Comparison of ENCODE assay signal across 2 cellular contexts in the genomic region with DNA sequence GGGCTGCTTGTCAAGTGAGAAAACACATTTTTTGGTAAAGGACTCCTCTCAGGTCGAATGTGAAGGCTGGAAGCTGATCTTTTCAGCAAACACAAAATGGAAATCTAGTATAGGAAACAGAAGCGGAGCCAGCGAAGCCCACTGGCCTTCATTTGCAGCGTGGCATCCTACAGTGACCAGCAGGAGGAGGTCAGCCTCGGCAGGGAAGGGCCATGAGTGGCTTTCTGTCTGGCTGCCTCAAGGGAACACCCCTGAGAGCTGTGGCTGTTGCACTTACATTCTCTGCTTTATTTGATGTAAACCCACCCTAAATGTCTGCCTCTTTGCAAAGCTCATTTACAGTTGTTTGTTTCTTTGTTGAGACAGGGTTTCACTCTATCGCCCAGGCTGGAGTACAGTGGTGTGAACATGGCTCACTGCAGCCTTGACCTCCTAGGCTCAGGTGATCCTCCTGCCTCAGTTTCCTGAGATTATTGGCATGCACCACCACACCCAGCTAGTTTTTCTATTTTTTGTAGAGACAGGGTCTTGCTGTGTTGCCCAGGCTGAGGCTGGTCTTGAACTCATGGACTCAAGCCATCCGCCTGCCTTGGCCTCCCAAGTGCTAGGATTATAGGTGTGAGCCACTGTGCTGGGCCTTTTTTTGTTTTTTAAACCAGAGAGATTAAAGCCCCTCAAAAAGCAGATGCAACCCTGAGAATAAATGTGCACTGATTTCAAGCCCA.
TF ChIP-seq lines count a peak whose summit lies in the region.

No MANE protein-coding gene starts in this region.

TF ChIP-seq in HepG2, 621 proteins besides CTCF, POLR2A, EP300 and RAD21 (continues in another document):
- TF ChIP-seq ZFP90 (CRISPR knock-in tag; IDR thresholded peaks at IDR 0.05; ENCODE audit: borderline replicate concordance) (no peak), RORA (CRISPR knock-in tag; IDR thresholded peaks at IDR 0.05) (0 out of 2 replicates have a peak, but pooled peaks have one; percentile 65), MAFG (CRISPR knock-in tag; IDR thresholded peaks at IDR 0.05) (no peak), NFKB2 (CRISPR knock-in tag; IDR thresholded peaks at IDR 0.05; ENCODE audit: borderline replicate concordance) (no peak), ZNF331 (CRISPR knock-in tag; IDR thresholded peaks at IDR 0.05) (no peak), ZKSCAN1 (IDR thresholded peaks at IDR 0.05; ENCODE audit: low read length) (no peak), MTF1 (CRISPR knock-in tag; IDR thresholded peaks at IDR 0.05) (no peak), SMC3 (IDR thresholded peaks at IDR 0.05; ENCODE audit: low read length) (0 out of 2 replicates have a peak, but pooled peaks have one; percentile 3)
- TF ChIP-seq, protein P1, sequence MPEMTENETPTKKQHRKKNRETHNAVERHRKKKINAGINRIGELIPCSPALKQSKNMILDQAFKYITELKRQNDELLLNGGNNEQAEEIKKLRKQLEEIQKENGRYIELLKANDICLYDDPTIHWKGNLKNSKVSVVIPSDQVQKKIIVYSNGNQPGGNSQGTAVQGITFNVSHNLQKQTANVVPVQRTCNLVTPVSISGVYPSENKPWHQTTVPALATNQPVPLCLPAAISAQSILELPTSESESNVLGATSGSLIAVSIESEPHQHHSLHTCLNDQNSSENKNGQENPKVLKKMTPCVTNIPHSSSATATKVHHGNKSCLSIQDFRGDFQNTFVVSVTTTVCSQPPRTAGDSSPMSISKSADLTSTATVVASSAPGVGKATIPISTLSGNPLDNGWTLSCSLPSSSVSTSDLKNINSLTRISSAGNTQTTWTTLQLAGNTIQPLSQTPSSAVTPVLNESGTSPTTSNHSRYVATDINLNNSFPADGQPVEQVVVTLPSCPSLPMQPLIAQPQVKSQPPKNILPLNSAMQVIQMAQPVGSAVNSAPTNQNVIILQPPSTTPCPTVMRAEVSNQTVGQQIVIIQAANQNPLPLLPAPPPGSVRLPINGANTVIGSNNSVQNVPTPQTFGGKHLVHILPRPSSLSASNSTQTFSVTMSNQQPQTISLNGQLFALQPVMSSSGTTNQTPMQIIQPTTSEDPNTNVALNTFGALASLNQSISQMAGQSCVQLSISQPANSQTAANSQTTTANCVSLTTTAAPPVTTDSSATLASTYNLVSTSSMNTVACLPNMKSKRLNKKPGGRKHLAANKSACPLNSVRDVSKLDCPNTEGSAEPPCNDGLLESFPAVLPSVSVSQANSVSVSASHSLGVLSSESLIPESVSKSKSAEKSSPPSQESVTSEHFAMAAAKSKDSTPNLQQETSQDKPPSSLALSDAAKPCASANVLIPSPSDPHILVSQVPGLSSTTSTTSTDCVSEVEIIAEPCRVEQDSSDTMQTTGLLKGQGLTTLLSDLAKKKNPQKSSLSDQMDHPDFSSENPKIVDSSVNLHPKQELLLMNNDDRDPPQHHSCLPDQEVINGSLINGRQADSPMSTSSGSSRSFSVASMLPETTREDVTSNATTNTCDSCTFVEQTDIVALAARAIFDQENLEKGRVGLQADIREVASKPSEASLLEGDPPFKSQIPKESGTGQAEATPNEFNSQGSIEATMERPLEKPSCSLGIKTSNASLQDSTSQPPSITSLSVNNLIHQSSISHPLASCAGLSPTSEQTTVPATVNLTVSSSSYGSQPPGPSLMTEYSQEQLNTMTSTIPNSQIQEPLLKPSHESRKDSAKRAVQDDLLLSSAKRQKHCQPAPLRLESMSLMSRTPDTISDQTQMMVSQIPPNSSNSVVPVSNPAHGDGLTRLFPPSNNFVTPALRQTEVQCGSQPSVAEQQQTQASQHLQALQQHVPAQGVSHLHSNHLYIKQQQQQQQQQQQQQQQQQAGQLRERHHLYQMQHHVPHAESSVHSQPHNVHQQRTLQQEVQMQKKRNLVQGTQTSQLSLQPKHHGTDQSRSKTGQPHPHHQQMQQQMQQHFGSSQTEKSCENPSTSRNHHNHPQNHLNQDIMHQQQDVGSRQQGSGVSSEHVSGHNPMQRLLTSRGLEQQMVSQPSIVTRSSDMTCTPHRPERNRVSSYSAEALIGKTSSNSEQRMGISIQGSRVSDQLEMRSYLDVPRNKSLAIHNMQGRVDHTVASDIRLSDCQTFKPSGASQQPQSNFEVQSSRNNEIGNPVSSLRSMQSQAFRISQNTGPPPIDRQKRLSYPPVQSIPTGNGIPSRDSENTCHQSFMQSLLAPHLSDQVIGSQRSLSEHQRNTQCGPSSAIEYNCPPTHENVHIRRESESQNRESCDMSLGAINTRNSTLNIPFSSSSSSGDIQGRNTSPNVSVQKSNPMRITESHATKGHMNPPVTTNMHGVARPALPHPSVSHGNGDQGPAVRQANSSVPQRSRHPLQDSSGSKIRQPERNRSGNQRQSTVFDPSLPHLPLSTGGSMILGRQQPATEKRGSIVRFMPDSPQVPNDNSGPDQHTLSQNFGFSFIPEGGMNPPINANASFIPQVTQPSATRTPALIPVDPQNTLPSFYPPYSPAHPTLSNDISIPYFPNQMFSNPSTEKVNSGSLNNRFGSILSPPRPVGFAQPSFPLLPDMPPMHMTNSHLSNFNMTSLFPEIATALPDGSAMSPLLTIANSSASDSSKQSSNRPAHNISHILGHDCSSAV (CRISPR knock-in tag; IDR thresholded peaks at IDR 0.05; ENCODE audit: borderline replicate concordance) = no peak

TF ChIP-seq in H1, 55 proteins besides CTCF, POLR2A, EP300 and RAD21:
- TF ChIP-seq, protein P2, sequence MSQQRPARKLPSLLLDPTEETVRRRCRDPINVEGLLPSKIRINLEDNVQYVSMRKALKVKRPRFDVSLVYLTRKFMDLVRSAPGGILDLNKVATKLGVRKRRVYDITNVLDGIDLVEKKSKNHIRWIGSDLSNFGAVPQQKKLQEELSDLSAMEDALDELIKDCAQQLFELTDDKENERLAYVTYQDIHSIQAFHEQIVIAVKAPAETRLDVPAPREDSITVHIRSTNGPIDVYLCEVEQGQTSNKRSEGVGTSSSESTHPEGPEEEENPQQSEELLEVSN (IDR thresholded peaks at IDR 0.05) = no peak
- TF ChIP-seq TAF7 (optimal IDR thresholded peaks at IDR 0.05; ENCODE audit: borderline replicate concordance, low read depth, low read length) (no peak), NRF1 (IDR thresholded peaks at IDR 0.05; ENCODE audit: low read depth, low read length) (no peak), CREB1 (IDR thresholded peaks at IDR 0.05) (no peak), ZNF274 (IDR thresholded peaks at IDR 0.05; ENCODE audit: borderline replicate concordance, extremely low read depth, low read length) (no peak), ASH2L (IDR thresholded peaks at IDR 0.05; ENCODE audit: low read length) (no peak), POLR2AphosphoS5 (IDR thresholded peaks at IDR 0.05; ENCODE audit: low read depth, low read length) (no peak), GABPA (IDR thresholded peaks at IDR 0.05; ENCODE audit: borderline replicate concordance, insufficient read depth, low read length) (no peak), BACH1 (IDR thresholded peaks at IDR 0.05; ENCODE audit: low read length) (no peak)
- TF ChIP-seq, protein P3, sequence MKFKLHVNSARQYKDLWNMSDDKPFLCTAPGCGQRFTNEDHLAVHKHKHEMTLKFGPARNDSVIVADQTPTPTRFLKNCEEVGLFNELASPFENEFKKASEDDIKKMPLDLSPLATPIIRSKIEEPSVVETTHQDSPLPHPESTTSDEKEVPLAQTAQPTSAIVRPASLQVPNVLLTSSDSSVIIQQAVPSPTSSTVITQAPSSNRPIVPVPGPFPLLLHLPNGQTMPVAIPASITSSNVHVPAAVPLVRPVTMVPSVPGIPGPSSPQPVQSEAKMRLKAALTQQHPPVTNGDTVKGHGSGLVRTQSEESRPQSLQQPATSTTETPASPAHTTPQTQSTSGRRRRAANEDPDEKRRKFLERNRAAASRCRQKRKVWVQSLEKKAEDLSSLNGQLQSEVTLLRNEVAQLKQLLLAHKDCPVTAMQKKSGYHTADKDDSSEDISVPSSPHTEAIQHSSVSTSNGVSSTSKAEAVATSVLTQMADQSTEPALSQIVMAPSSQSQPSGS (IDR thresholded peaks at IDR 0.05; ENCODE audit: low read length) = no peak
